Comparison of ENCODE assay signal across 14 cellular contexts in genomic region chr5:167229751-167230150, GRCh38.
DNase-seq lines count a peak whose midpoint lies in the region; ATAC-seq, FAIRE-seq and TF ChIP-seq lines count a peak whose summit lies in the region.
"Had no signal": no experiment of that assay in that cellular context is flagged by ENCODE, and none has a peak within 500 bp of the region (broad histone marks: within the 10 kb centered on the region; RNA-seq: fewer than 3 reads in every experiment).

No MANE protein-coding gene starts in this region.

- FAIRE-seq in bronchial epithelial cell (lab: Jason Lieb, UNC), result peak; percentile 55
- FAIRE-seq: A204.1 had no signal

- no peak for ATAC-seq in HG03175 (IDR thresholded peaks at IDR 0.05; ENCODE audit: unreplicated experiment)
- no peak for ATAC-seq in GM18868 (IDR thresholded peaks at IDR 0.05; ENCODE audit: unreplicated experiment)
- no peak for ATAC-seq in GM19324 (IDR thresholded peaks at IDR 0.05; ENCODE audit: low FRiP score, unreplicated experiment)

- DNase-seq in ELF-1 (ENCODE audit: low read depth, low spot score) (peak; percentile 14), bronchial epithelial cell (ENCODE audit: low read depth) (peak; percentile 5), foreskin melanocyte (peak; percentile 87), cardiac septum (ENCODE audit: low spot score) (no peak)
- DNase-seq: C1 segment of cervical spinal cord; CD4-positive, alpha-beta T cell; DMS79; GF-D8; GOT3; H9 had no signal

- H3K4me3 ChIP-seq in bronchial epithelial cell (ENCODE audit: low read depth, low read length), result no peak overlapping the region

- intact Hi-C loops in cardiac septum (cut with DNase I), result no loop called here

- TF ChIP-seq CTCF in bronchial epithelial cell (IDR thresholded peaks at IDR 0.05; ENCODE audit: insufficient read depth, low read length, severe bottlenecking), result no peak

- H3K27me3 ChIP-seq in bronchial epithelial cell (ENCODE audit: control insufficient read depth, insufficient read depth, low read length), result no peaks in the 10 kb centered on the region

- no peaks in the 10 kb centered on the region for H3K36me3 ChIP-seq in bronchial epithelial cell (ENCODE audit: control insufficient read depth, insufficient read depth, low read length)
